Comparison of ENCODE assay signal across 9 cellular contexts in genomic region chr20:35453647-35454046, GRCh38. TPM values are rescaled to one million over a fixed set of nuclear protein-coding genes. Genes with fewer than 3 reads are reported as not detected.
DNase-seq lines count a peak whose midpoint lies in the region; ATAC-seq and TF ChIP-seq lines count a peak whose summit lies in the region.
"Had no signal": no experiment of that assay in that cellular context is flagged by ENCODE, and none has a peak within 500 bp of the region (broad histone marks: within the 10 kb centered on the region; RNA-seq: fewer than 3 reads in every experiment).

No MANE protein-coding gene starts in this region.

- H3K9me3 ChIP-seq in MG63 (no peaks in the 10 kb centered on the region), neural progenitor cell (ENCODE audit: low read depth) (no peaks in the 10 kb centered on the region)
- H3K9me3 ChIP-seq: pancreas had no signal

- H3K27me3 ChIP-seq in MG63 (no peaks in the 10 kb centered on the region), neural progenitor cell (no peaks in the 10 kb centered on the region)
- H3K27me3 ChIP-seq: pancreas had no signal

- POLR2A ChIA-PET in MCF 10A (lab: Yijun Ruan, JAX) = interaction anchor here (0.6 to 8.7 kb wide), 16 partner anchors 9 to 501 kb away, joined by 3 to 193 read pairs (median 4); partner anchors contain the start of genes EDEM2, MMP24OS, NFS1 and PHF20

- no peak overlapping the region for H3K27ac Mint-ChIP-seq in Calu3 (ENCODE audit: unreplicated experiment)
- no peak overlapping the region for H3K27ac Mint-ChIP-seq in MCF 10A (ENCODE audit: low read depth, unreplicated experiment)
- peak overlapping the region; percentile 21 for H3K27ac Mint-ChIP-seq in neural progenitor cell

- H3F3A ChIP-seq in neural progenitor cell (ENCODE audit: low read depth) = peaks cover 30% of the 10 kb centered on the region

- H3K4me3 ChIP-seq in MG63 (peak overlapping the region; percentile 76), neural progenitor cell (peak overlapping the region; percentile 72)

- ATAC-seq in GM19035 (IDR thresholded peaks at IDR 0.05; ENCODE audit: unreplicated experiment) (no peak), HG02884 (IDR thresholded peaks at IDR 0.05; ENCODE audit: unreplicated experiment) (no peak)

- CTCF ChIA-PET in Calu3 (lab: Charles Lee) (interaction anchor here (0.6 to 1.1 kb wide), 4 partner anchors 150 to 357 kb away, joined by 3 to 7 read pairs (median 4); no protein-coding TSS in a partner anchor), MCF 10A (lab: Yijun Ruan, JAX) (interaction anchor here (0.6 to 7.0 kb wide), 8 partner anchors 9 to 169 kb away, joined by 3 to 79 read pairs (median 4); partner anchors contain the start of gene GDF5)

- H3K9me3 Mint-ChIP-seq in Calu3 (ENCODE audit: low read depth, unreplicated experiment) = no peaks in the 10 kb centered on the region
- no peaks in the 10 kb centered on the region for H3K9me3 Mint-ChIP-seq in MCF 10A (ENCODE audit: unreplicated experiment)
- H3K9me3 Mint-ChIP-seq in neural progenitor cell = no peaks in the 10 kb centered on the region

- no peak overlapping the region for H2AFZ ChIP-seq in neural progenitor cell (replicated peaks)

- DNase-seq in Calu3 = no peak
- no peak for DNase-seq in MG63
- DNase-seq in MCF 10A (ENCODE audit: unreplicated experiment) = no peak
- no peak for DNase-seq in neural progenitor cell (ENCODE audit: low spot score)
- no peak for DNase-seq in stimulated activated CD4-positive, alpha-beta T cell treated with anti-CD3 and anti-CD28 coated beads, Interleukin-1b, Interleukin-23, amount 100 ng/mL, for 48 hours
- no peak for DNase-seq in NCI-H345 (lab: John Stamatoyannopoulos, UW)

- H3K4me1 Mint-ChIP-seq in Calu3 (ENCODE audit: low read depth, unreplicated experiment) (peaks cover 11% of the 10 kb centered on the region), MCF 10A (ENCODE audit: insufficient read depth, unreplicated experiment) (peaks cover 24% of the 10 kb centered on the region), neural progenitor cell (peaks cover 36% of the 10 kb centered on the region)

- BruUV-seq in Calu3 (replicated peaks; lab: Mats Ljungman, UMichigan) (no TSS peak), MCF 10A (replicated peaks; lab: Mats Ljungman, UMichigan) (no TSS peak)

- H3K27me3 Mint-ChIP-seq in Calu3 (ENCODE audit: unreplicated experiment) = no peaks in the 10 kb centered on the region
- no peaks in the 10 kb centered on the region for H3K27me3 Mint-ChIP-seq in MCF 10A (ENCODE audit: insufficient read depth, unreplicated experiment)
- H3K27me3 Mint-ChIP-seq in neural progenitor cell (ENCODE audit: insufficient read depth, low read depth) = peaks cover 4% of the 10 kb centered on the region

- H3K36me3 ChIP-seq in MG63 (peaks cover 11% of the 10 kb centered on the region), neural progenitor cell (no peaks in the 10 kb centered on the region)
- H3K36me3 ChIP-seq: pancreas had no signal

- peak overlapping the region; percentile 90 for H3K4me2 ChIP-seq in neural progenitor cell

- no peak for TF ChIP-seq CTCF in Calu3 (IDR thresholded peaks at IDR 0.05; ENCODE audit: unreplicated experiment)
- no peak for TF ChIP-seq CTCF in MCF 10A (IDR thresholded peaks at IDR 0.05; ENCODE audit: unreplicated experiment)
- TF ChIP-seq CTCF in neural progenitor cell (IDR thresholded peaks at IDR 0.05) = no peak

- peaks cover 40% of the 10 kb centered on the region for H3K79me2 ChIP-seq in neural progenitor cell (ENCODE audit: low read depth)

- no peak overlapping the region for H3K27ac ChIP-seq in neural progenitor cell

- peaks cover 9% of the 10 kb centered on the region for H3K4me1 ChIP-seq in neural progenitor cell

- peaks cover 7% of the 10 kb centered on the region for H4K20me1 ChIP-seq in neural progenitor cell (ENCODE audit: low read depth)

- H3K9ac ChIP-seq in neural progenitor cell = no peak overlapping the region

- intact Hi-C loops in Calu3 (cut with micrococcal nuclease; ENCODE audit: unreplicated experiment) = no loop called here
- intact Hi-C loops in MCF 10A (cut with micrococcal nuclease) = no loop called here

- H3K4me3 Mint-ChIP-seq in Calu3 (ENCODE audit: low read depth, unreplicated experiment) (peak overlapping the region; percentile 71), MCF 10A (ENCODE audit: unreplicated experiment) (peak overlapping the region; percentile 84), neural progenitor cell (peak overlapping the region; percentile 96)

- H3K36me3 Mint-ChIP-seq in Calu3 (ENCODE audit: insufficient read depth, unreplicated experiment) = peaks cover 36% of the 10 kb centered on the region
- H3K36me3 Mint-ChIP-seq in MCF 10A (ENCODE audit: insufficient read depth, unreplicated experiment) = peaks cover 6% of the 10 kb centered on the region
- peaks cover 4% of the 10 kb centered on the region for H3K36me3 Mint-ChIP-seq in neural progenitor cell

RNA-seq across cellular contexts. Expression of gene CEP250, which starts 1.8 kb away (rescaled TPM):
- total RNA-seq in Calu3 (2022) (49.0 and 61.0 TPM in 2 replicates), MCF 10A (2022) (41.0 and 44.0 TPM in 2 replicates), neural progenitor cell (ENCODE audit: low replicate concordance) (33.0 and 55.4 TPM in 2 replicates)
- total RNA-seq in MG63 (2014; rRNA removed; shearing (Covaris generic); ENCODE audit: low replicate concordance) = 37.3 and 58.8 TPM in 2 replicates

RNA-seq across cellular contexts. Expression of gene GDF5, which starts 15.6 kb away (rescaled TPM):
- total RNA-seq in Calu3 (2022) (not detected in 2 replicates), MCF 10A (2022) (not detected in 2 replicates), neural progenitor cell (ENCODE audit: low replicate concordance) (0.28 and 0.43 TPM in 2 replicates)
- 0.49 TPM in 1 of 2 replicates, not detected in the other for total RNA-seq in MG63 (2014; rRNA removed; shearing (Covaris generic); ENCODE audit: low replicate concordance)
- total RNA-seq: pancreas had no signal

RNA-seq across cellular contexts. Expression of gene UQCC1, which starts 41.9 kb away (rescaled TPM):
- total RNA-seq in Calu3 (2022) = 70.4 and 75.9 TPM in 2 replicates
- 43.0 and 66.7 TPM in 2 replicates for total RNA-seq in MG63 (2014; rRNA removed; shearing (Covaris generic); ENCODE audit: low replicate concordance)
- total RNA-seq in MCF 10A (2022) = 45.2 and 55.8 TPM in 2 replicates
- total RNA-seq in neural progenitor cell (ENCODE audit: low replicate concordance) = 49.4 and 51.6 TPM in 2 replicates
